ENCODE assay signal across 23 cellular contexts in genomic region chr14:89639687-89640086, GRCh38.
A peak's percentile ranks its signal among the peaks of the same experiment; 100 is the strongest.
DNase-seq lines count a peak whose midpoint lies in the region; ATAC-seq and TF ChIP-seq lines count a peak whose summit lies in the region.
"Had no signal": no experiment of that assay in that cellular context is flagged by ENCODE, and none has a peak within 500 bp of the region (broad histone marks: within the 10 kb centered on the region; RNA-seq: fewer than 3 reads in every experiment).

No MANE protein-coding gene starts in this region.

- ATAC-seq in HG02610 (IDR thresholded peaks at IDR 0.05; ENCODE audit: unreplicated experiment): peak; percentile 48
- no peak for ATAC-seq in stimulated activated memory B cell treated with anti-CD40 and anti-IgM and Interleukin-4, amounts not matched to agents 10 μg/mL and 1 μg/mL and 100 μg/mL, for 72 hours
- ATAC-seq in HG03039 (IDR thresholded peaks at IDR 0.05; ENCODE audit: unreplicated experiment): no peak
- ATAC-seq in psoas muscle: no peak
- ATAC-seq: esophagus mucosa, foreskin keratinocyte, heart right ventricle, left cardiac atrium had no signal

- H3K4me1 ChIP-seq in psoas muscle: no peaks in the 10 kb centered on the region
- H3K4me1 ChIP-seq: foreskin keratinocyte, uterus had no signal

- H3K4me3 Mint-ChIP-seq in activated naive CD4-positive, alpha-beta T cell treated with anti-CD3 and anti-CD28 coated beads for 36 hours: no peak overlapping the region
- H3K4me3 Mint-ChIP-seq in activated naive CD8-positive, alpha-beta T cell: peak overlapping the region; percentile 5
- H3K4me3 Mint-ChIP-seq in stimulated activated memory B cell treated with anti-CD40 and anti-IgM and Interleukin-4, amounts not matched to agents 10 μg/mL and 1 μg/mL and 100 μg/mL, for 72 hours: no peak overlapping the region

- CTCF ChIA-PET in activated naive CD4-positive, alpha-beta T cell treated with anti-CD3 and anti-CD28 coated beads for 36 hours (lab: Charles Lee): interaction anchor here (1.0 to 1.4 kb wide), 2 partner anchors 9 to 24 kb away, joined by 3 to 4 read pairs; no protein-coding TSS in a partner anchor

- H3K27me3 Mint-ChIP-seq in activated naive CD4-positive, alpha-beta T cell treated with anti-CD3 and anti-CD28 coated beads for 36 hours (ENCODE audit: low read depth): no peaks in the 10 kb centered on the region
- H3K27me3 Mint-ChIP-seq in activated naive CD8-positive, alpha-beta T cell: no peaks in the 10 kb centered on the region
- H3K27me3 Mint-ChIP-seq in stimulated activated memory B cell treated with anti-CD40 and anti-IgM and Interleukin-4, amounts not matched to agents 10 μg/mL and 1 μg/mL and 100 μg/mL, for 72 hours: no peaks in the 10 kb centered on the region

- no peaks in the 10 kb centered on the region for H3K27me3 ChIP-seq in psoas muscle (ENCODE audit: insufficient read depth in 3 of 3, low read length in 2 of 3)
- H3K27me3 ChIP-seq: BLaER1 treated with 17β-estradiol and CSF1 and Interleukin-3, amounts not matched to agents 10 nM and 100 nM; foreskin keratinocyte; heart right ventricle; SJSA1; uterus had no signal

- DNase-seq in activated naive CD4-positive, alpha-beta T cell treated with anti-CD3 and anti-CD28 coated beads for 36 hours: peak; percentile 47
- no peak for DNase-seq in activated naive CD4-positive, alpha-beta T cell treated with Interleukin-2 at 50 U/mL for 16 hours
- DNase-seq in NCI-H1092 (lab: John Stamatoyannopoulos, UW) (no peak), psoas muscle (no peak)
- DNase-seq: cortex of kidney, foreskin keratinocyte, HCEC 1CT, heart right ventricle, left cardiac atrium, mesenchymal stem cell, NCI-H1092 treated with DMSO at 0.1 percent for 48 hours, NCI-H1930, NCI-H526 treated with DMSO at 0.1 percent for 48 hours, occipital lobe, uterus had no signal

- H3K27ac Mint-ChIP-seq in activated naive CD4-positive, alpha-beta T cell treated with anti-CD3 and anti-CD28 coated beads for 36 hours: peak overlapping the region; percentile 75
- H3K27ac Mint-ChIP-seq in activated naive CD8-positive, alpha-beta T cell: peak overlapping the region; percentile 96
- H3K27ac Mint-ChIP-seq in stimulated activated memory B cell treated with anti-CD40 and anti-IgM and Interleukin-4, amounts not matched to agents 10 μg/mL and 1 μg/mL and 100 μg/mL, for 72 hours: peak overlapping the region; percentile 33

- no peaks in the 10 kb centered on the region for H3K36me3 ChIP-seq in psoas muscle (ENCODE audit: insufficient read depth in 1 of 2, low read depth in 1 of 2)
- H3K36me3 ChIP-seq: BLaER1 treated with 17β-estradiol and CSF1 and Interleukin-3, amounts not matched to agents 10 nM and 100 nM; heart right ventricle; SJSA1; uterus had no signal

- no peaks in the 10 kb centered on the region for H3K9me3 Mint-ChIP-seq in activated naive CD4-positive, alpha-beta T cell treated with anti-CD3 and anti-CD28 coated beads for 36 hours
- H3K9me3 Mint-ChIP-seq in activated naive CD8-positive, alpha-beta T cell (ENCODE audit: low read depth): peaks cover 4% of the 10 kb centered on the region
- peaks cover 5% of the 10 kb centered on the region for H3K9me3 Mint-ChIP-seq in stimulated activated memory B cell treated with anti-CD40 and anti-IgM and Interleukin-4, amounts not matched to agents 10 μg/mL and 1 μg/mL and 100 μg/mL, for 72 hours

- intact Hi-C loops in activated naive CD4-positive, alpha-beta T cell treated with anti-CD3 and anti-CD28 coated beads for 36 hours (cut with micrococcal nuclease): loop anchor here (1.0 kb wide), 2 partner anchors 8 to 13 kb away; no protein-coding TSS in a partner anchor
- intact Hi-C loops in psoas muscle (cut with DNase I): no loop called here

- H3K4me3 ChIP-seq in psoas muscle: no peak overlapping the region
- H3K4me3 ChIP-seq: BLaER1 treated with 17β-estradiol and CSF1 and Interleukin-3, amounts not matched to agents 10 nM and 100 nM; heart right ventricle; SJSA1; skin epidermis; uterus had no signal

- H3K9me3 ChIP-seq in psoas muscle: no peaks in the 10 kb centered on the region
- H3K9me3 ChIP-seq: SJSA1, uterus had no signal

- no peak for TF ChIP-seq CTCF in psoas muscle (IDR thresholded peaks at IDR 0.05)

- no peak overlapping the region for H3K27ac ChIP-seq in psoas muscle
- H3K27ac ChIP-seq: BLaER1 treated with 17β-estradiol and CSF1 and Interleukin-3, amounts not matched to agents 10 nM and 100 nM; foreskin keratinocyte; heart right ventricle; SJSA1; skin epidermis; uterus had no signal

- no peaks in the 10 kb centered on the region for H3K36me3 Mint-ChIP-seq in activated naive CD4-positive, alpha-beta T cell treated with anti-CD3 and anti-CD28 coated beads for 36 hours (ENCODE audit: low read depth)
- H3K36me3 Mint-ChIP-seq in activated naive CD8-positive, alpha-beta T cell: peaks cover 13% of the 10 kb centered on the region
- H3K36me3 Mint-ChIP-seq in stimulated activated memory B cell treated with anti-CD40 and anti-IgM and Interleukin-4, amounts not matched to agents 10 μg/mL and 1 μg/mL and 100 μg/mL, for 72 hours: peaks cover 5% of the 10 kb centered on the region

- H3K4me1 Mint-ChIP-seq in activated naive CD4-positive, alpha-beta T cell treated with anti-CD3 and anti-CD28 coated beads for 36 hours (ENCODE audit: low read depth): peaks cover 62% of the 10 kb centered on the region
- peaks cover 57% of the 10 kb centered on the region for H3K4me1 Mint-ChIP-seq in activated naive CD8-positive, alpha-beta T cell (ENCODE audit: low read depth)
- H3K4me1 Mint-ChIP-seq in stimulated activated memory B cell treated with anti-CD40 and anti-IgM and Interleukin-4, amounts not matched to agents 10 μg/mL and 1 μg/mL and 100 μg/mL, for 72 hours: peaks cover 24% of the 10 kb centered on the region

- 97 to 99% (median 97%) methylated on average over 1 of the region's 1 CpG for whole genome bisulfite sequencing in psoas muscle, 3 donors

Comparison
In these comparisons a context has a peak if more than half of its experiments do, and no peak if none do; other contexts are left out.
1. H3K27ac Mint-ChIP-seq: peak in every context shown above with its lines; median percentile 96 in activated naive CD8-positive, alpha-beta T cell; 75 in activated naive CD4-positive, alpha-beta T cell treated with anti-CD3 and anti-CD28 coated beads for 36 hours; 33 in stimulated activated memory B cell treated with anti-CD40 and anti-IgM and Interleukin-4, amounts not matched to agents 10 μg/mL and 1 μg/mL and 100 μg/mL, for 72 hours.